1 cellular context compared by ENCODE assay signal in the genomic region with DNA sequence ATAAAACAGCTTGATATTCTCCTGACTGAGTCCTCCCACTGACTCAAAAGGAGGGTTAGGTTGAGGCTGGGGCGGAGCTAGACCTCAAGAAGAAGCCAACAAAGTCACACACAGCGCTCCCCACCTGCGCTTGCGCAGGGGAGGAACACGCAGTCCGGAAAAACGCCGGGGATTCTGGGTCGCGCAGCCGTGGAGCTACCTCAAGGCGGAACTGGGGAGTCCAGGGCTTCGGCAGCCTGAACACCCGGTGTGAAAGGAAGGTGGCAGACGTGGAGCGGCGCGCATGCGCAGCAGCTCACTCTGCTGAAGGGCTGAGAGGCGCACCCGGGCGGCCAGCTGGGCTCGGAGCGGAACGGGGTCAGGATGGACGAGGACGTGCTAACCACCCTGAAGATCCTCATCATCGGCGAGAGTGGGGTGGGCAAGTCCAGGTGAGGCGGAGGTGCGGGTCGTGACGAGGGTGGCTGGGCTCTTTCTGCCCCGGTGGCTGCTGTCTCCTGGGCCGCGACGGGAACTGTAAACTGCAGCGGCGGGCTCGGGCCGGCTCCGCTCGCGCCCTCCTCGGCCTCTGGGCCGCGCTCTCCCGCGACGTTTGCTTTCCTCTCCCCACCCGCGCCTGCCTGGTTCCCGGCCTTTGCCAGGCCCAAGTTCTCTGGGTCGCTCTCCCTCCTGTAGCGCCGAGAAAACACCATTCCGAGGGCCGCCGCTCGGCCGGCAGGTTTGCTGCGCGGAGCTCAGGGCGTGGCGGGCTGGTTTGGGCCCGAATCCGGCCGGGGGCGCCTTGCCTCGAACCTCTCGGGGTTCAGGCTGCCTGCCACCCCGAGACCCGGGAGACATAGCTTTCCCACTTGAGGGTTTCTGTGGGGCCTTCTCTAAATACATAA.
TF ChIP-seq lines count a peak whose summit lies in the region.

Gene RAB18, plus strand, starts transcription at position 298 of the 884 bp plus-strand sequence. Its CDS starts 66 bp downstream, at position 364.

TF ChIP-seq in GM12878, 131 proteins besides CTCF, POLR2A, EP300 and RAD21 (continued from another document and continues in another):
- TF ChIP-seq IRF5 (IDR thresholded peaks at IDR 0.05; ENCODE audit: borderline replicate concordance) (no peak), NBN (IDR thresholded peaks at IDR 0.05) (peak; percentile 89; the same call in 1 of the 2 replicates), RB1 (IDR thresholded peaks at IDR 0.05; ENCODE audit: borderline replicate concordance) (peak; percentile 62; the same call in 1 of the 2 replicates), PML (IDR thresholded peaks at IDR 0.05; ENCODE audit: low read length) (peak; percentile 76), HDGF (IDR thresholded peaks at IDR 0.05) (no peak; the same call in 1 of the 2 replicates), GABPA (IDR thresholded peaks at IDR 0.05; ENCODE audit: low read depth) (peak; percentile 93), FOS (IDR thresholded peaks at IDR 0.05; ENCODE audit: borderline replicate concordance, extremely low read depth, insufficient read length) (no peak), POLR2AphosphoS5 (IDR thresholded peaks at IDR 0.05; ENCODE audit: low read length) (peak; percentile 93), BHLHE40 (IDR thresholded peaks at IDR 0.05; ENCODE audit: borderline replicate concordance in 1 of 2, low read depth in 2 of 2, low read length in 1 of 2) (peak in 1 of 2 experiments; percentile 60; a peak in 2 of 4 replicates), KAT2A (conservative IDR thresholded peaks at IDR 0.05; ENCODE audit: control insufficient read depth, low read depth, low read length) (no peak), NFYA (IDR thresholded peaks at IDR 0.05; ENCODE audit: borderline replicate concordance, low read depth, low read length) (no peak), IRF3 (IDR thresholded peaks at IDR 0.05) (no peak; the same call in 1 of the 2 replicates), ZSCAN29 (IDR thresholded peaks at IDR 0.05) (peak; percentile 65; the same call in 1 of the 2 replicates), ZBTB4 (CRISPR knock-in tag; IDR thresholded peaks at IDR 0.05) (no peak), JUNB (IDR thresholded peaks at IDR 0.05) (0 out of 2 replicates have a peak, but pooled peaks have one; percentile 12), ZNF384 (IDR thresholded peaks at IDR 0.05; ENCODE audit: borderline replicate concordance, low read depth, low read length) (no peak), ASH2L (IDR thresholded peaks at IDR 0.05; ENCODE audit: borderline replicate concordance, low read depth) (no peak; the same call in 1 of the 2 replicates), ZNF274 (IDR thresholded peaks at IDR 0.05; ENCODE audit: insufficient read depth, insufficient read length) (no peak), MYC (IDR thresholded peaks at IDR 0.05; ENCODE audit: insufficient read depth, insufficient read length, insufficient replicate concordance, low read length, severe bottlenecking) (peak; percentile 48), ZNF217 (IDR thresholded peaks at IDR 0.05) (no peak), NR2C1 (IDR thresholded peaks at IDR 0.05) (peak; percentile 66), SP1 (IDR thresholded peaks at IDR 0.05; ENCODE audit: low read depth, low read length) (peak; percentile 53), ZNF207 (IDR thresholded peaks at IDR 0.05; ENCODE audit: borderline replicate concordance) (peak; percentile 59; the same call in 1 of the 2 replicates), TARDBP (IDR thresholded peaks at IDR 0.05; ENCODE audit: borderline replicate concordance) (0 out of 2 replicates have a peak, but pooled peaks have one; percentile 64), IKZF1 (conservative IDR thresholded peaks at IDR 0.05) (peak; percentile 98), FOXM1 (IDR thresholded peaks at IDR 0.05; ENCODE audit: low read depth, low read length) (no peak), PAX8 (IDR thresholded peaks at IDR 0.05) (no peak), CHD2 (IDR thresholded peaks at IDR 0.05; ENCODE audit: borderline replicate concordance, low read depth, low read length) (0 out of 2 replicates have a peak, but pooled peaks have one; percentile 56)
- TF ChIP-seq, protein P1, sequence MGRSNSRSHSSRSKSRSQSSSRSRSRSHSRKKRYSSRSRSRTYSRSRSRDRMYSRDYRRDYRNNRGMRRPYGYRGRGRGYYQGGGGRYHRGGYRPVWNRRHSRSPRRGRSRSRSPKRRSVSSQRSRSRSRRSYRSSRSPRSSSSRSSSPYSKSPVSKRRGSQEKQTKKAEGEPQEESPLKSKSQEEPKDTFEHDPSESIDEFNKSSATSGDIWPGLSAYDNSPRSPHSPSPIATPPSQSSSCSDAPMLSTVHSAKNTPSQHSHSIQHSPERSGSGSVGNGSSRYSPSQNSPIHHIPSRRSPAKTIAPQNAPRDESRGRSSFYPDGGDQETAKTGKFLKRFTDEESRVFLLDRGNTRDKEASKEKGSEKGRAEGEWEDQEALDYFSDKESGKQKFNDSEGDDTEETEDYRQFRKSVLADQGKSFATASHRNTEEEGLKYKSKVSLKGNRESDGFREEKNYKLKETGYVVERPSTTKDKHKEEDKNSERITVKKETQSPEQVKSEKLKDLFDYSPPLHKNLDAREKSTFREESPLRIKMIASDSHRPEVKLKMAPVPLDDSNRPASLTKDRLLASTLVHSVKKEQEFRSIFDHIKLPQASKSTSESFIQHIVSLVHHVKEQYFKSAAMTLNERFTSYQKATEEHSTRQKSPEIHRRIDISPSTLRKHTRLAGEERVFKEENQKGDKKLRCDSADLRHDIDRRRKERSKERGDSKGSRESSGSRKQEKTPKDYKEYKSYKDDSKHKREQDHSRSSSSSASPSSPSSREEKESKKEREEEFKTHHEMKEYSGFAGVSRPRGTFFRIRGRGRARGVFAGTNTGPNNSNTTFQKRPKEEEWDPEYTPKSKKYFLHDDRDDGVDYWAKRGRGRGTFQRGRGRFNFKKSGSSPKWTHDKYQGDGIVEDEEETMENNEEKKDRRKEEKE (IDR thresholded peaks at IDR 0.05), result no peak
- TF ChIP-seq, protein P2, sequence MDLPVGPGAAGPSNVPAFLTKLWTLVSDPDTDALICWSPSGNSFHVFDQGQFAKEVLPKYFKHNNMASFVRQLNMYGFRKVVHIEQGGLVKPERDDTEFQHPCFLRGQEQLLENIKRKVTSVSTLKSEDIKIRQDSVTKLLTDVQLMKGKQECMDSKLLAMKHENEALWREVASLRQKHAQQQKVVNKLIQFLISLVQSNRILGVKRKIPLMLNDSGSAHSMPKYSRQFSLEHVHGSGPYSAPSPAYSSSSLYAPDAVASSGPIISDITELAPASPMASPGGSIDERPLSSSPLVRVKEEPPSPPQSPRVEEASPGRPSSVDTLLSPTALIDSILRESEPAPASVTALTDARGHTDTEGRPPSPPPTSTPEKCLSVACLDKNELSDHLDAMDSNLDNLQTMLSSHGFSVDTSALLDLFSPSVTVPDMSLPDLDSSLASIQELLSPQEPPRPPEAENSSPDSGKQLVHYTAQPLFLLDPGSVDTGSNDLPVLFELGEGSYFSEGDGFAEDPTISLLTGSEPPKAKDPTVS (IDR thresholded peaks at IDR 0.05; ENCODE audit: low read depth, low read length), result no peak
- TF ChIP-seq, protein P3, sequence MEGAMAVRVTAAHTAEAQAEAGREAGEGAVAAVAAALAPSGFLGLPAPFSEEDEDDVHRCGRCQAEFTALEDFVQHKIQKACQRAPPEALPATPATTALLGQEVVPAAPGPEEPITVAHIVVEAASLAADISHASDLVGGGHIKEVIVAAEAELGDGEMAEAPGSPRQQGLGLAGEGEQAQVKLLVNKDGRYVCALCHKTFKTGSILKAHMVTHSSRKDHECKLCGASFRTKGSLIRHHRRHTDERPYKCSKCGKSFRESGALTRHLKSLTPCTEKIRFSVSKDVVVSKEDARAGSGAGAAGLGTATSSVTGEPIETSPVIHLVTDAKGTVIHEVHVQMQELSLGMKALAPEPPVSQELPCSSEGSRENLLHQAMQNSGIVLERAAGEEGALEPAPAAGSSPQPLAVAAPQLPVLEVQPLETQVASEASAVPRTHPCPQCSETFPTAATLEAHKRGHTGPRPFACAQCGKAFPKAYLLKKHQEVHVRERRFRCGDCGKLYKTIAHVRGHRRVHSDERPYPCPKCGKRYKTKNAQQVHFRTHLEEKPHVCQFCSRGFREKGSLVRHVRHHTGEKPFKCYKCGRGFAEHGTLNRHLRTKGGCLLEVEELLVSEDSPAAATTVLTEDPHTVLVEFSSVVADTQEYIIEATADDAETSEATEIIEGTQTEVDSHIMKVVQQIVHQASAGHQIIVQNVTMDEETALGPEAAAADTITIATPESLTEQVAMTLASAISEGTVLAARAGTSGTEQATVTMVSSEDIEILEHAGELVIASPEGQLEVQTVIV (IDR thresholded peaks at IDR 0.05; ENCODE audit: borderline replicate concordance, partially characterized antibody), result peak; percentile 68
- TF ChIP-seq, protein P4, sequence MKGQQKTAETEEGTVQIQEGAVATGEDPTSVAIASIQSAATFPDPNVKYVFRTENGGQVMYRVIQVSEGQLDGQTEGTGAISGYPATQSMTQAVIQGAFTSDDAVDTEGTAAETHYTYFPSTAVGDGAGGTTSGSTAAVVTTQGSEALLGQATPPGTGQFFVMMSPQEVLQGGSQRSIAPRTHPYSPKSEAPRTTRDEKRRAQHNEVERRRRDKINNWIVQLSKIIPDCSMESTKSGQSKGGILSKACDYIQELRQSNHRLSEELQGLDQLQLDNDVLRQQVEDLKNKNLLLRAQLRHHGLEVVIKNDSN (IDR thresholded peaks at IDR 0.05; ENCODE audit: borderline replicate concordance, extremely low read length, insufficient read depth, low read depth, low read length), result no peak
- TF ChIP-seq, protein P5, sequence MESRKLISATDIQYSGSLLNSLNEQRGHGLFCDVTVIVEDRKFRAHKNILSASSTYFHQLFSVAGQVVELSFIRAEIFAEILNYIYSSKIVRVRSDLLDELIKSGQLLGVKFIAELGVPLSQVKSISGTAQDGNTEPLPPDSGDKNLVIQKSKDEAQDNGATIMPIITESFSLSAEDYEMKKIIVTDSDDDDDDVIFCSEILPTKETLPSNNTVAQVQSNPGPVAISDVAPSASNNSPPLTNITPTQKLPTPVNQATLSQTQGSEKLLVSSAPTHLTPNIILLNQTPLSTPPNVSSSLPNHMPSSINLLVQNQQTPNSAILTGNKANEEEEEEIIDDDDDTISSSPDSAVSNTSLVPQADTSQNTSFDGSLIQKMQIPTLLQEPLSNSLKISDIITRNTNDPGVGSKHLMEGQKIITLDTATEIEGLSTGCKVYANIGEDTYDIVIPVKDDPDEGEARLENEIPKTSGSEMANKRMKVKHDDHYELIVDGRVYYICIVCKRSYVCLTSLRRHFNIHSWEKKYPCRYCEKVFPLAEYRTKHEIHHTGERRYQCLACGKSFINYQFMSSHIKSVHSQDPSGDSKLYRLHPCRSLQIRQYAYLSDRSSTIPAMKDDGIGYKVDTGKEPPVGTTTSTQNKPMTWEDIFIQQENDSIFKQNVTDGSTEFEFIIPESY (IDR thresholded peaks at IDR 0.05), result no peak
- TF ChIP-seq, protein P6, sequence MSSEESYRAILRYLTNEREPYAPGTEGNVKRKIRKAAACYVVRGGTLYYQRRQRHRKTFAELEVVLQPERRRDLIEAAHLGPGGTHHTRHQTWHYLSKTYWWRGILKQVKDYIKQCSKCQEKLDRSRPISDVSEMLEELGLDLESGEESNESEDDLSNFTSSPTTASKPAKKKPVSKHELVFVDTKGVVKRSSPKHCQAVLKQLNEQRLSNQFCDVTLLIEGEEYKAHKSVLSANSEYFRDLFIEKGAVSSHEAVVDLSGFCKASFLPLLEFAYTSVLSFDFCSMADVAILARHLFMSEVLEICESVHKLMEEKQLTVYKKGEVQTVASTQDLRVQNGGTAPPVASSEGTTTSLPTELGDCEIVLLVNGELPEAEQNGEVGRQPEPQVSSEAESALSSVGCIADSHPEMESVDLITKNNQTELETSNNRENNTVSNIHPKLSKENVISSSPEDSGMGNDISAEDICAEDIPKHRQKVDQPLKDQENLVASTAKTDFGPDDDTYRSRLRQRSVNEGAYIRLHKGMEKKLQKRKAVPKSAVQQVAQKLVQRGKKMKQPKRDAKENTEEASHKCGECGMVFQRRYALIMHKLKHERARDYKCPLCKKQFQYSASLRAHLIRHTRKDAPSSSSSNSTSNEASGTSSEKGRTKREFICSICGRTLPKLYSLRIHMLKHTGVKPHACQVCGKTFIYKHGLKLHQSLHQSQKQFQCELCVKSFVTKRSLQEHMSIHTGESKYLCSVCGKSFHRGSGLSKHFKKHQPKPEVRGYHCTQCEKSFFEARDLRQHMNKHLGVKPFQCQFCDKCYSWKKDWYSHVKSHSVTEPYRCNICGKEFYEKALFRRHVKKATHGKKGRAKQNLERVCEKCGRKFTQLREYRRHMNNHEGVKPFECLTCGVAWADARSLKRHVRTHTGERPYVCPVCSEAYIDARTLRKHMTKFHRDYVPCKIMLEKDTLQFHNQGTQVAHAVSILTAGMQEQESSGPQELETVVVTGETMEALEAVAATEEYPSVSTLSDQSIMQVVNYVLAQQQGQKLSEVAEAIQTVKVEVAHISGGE (CRISPR knock-in tag; IDR thresholded peaks at IDR 0.05), result peak; percentile 92
